9 cellular contexts compared by ENCODE assay signal in genomic region chr4:186037692-186038658, GRCh38. TPM values are rescaled to one million over a fixed set of nuclear protein-coding genes. Genes with fewer than 3 reads are reported as not detected.
DNase-seq lines count a peak whose midpoint lies in the region; ATAC-seq and TF ChIP-seq lines count a peak whose summit lies in the region.
"Had no signal": no experiment of that assay in that cellular context is flagged by ENCODE, and none has a peak within 500 bp of the region (broad histone marks: within the 10 kb centered on the region; RNA-seq: fewer than 3 reads in every experiment).

No MANE protein-coding gene starts in this region.

- intact Hi-C loops in sciatic nerve (cut with DNase I): loop anchor here (5.0 kb wide), 1 partner anchor 396 kb away; no protein-coding TSS in a partner anchor

- DNase-seq in BJ (ENCODE audit: low read depth) (peak; percentile 48), GM13976 (ENCODE audit: low spot score) (peak; percentile 66), NCI-H345 (lab: John Stamatoyannopoulos, UW) (peak; percentile 55), astrocyte of the cerebellum (ENCODE audit: low read depth) (peak; percentile 79), hepatic stellate cell (ENCODE audit: low spot score) (peak; percentile 53), sciatic nerve (ENCODE audit: low spot score) (no peak)
- DNase-seq in activated CD8-positive, alpha-beta memory T cell treated with anti-CD3 and anti-CD28 coated beads, Interleukin-2, amount 50 U/mL, for 4 hours: no peak

- H3K4me3 ChIP-seq in BJ (ENCODE audit: low read depth, low read length) (no peak overlapping the region), astrocyte of the cerebellum (ENCODE audit: low read depth, low read length) (no peak overlapping the region)
- H3K4me3 ChIP-seq: SJSA1 had no signal

- POLR2A ChIA-PET in BJ (lab: Charles Lee): no interaction called here

- no peaks in the 10 kb centered on the region for H3K36me3 ChIP-seq in BJ (ENCODE audit: control insufficient read depth, insufficient read depth, low read length)
- H3K36me3 ChIP-seq: SJSA1 had no signal

- TF ChIP-seq CTCF in BJ (IDR thresholded peaks at IDR 0.05; ENCODE audit: insufficient read depth, low read depth, low read length): peak; percentile 69
- peak; percentile 74 for TF ChIP-seq CTCF in GM13976 (IDR thresholded peaks at IDR 0.05; ENCODE audit: borderline replicate concordance, control extremely low read depth, extremely low read depth, insufficient read depth, missing control alignments)
- peak; percentile 62 for TF ChIP-seq CTCF in astrocyte of the cerebellum (IDR thresholded peaks at IDR 0.05; ENCODE audit: low read depth, low read length, missing control alignments)

- CTCF ChIA-PET in BJ (lab: Yijun Ruan, JAX): interaction anchor here (0.6 to 5.5 kb wide), 36 partner anchors 8 to 1001 kb away, joined by 3 to 62 read pairs (median 3); partner anchors contain the start of genes TLR3 and UFSP2

- ATAC-seq in HG03064 (IDR thresholded peaks at IDR 0.05; ENCODE audit: low read depth, unreplicated experiment) (peak; percentile 81), sciatic nerve (peak; percentile 95)

- H3K27me3 ChIP-seq in BJ (ENCODE audit: control insufficient read depth, insufficient read depth, low read length): peaks cover 5% of the 10 kb centered on the region; the same call in 1 of the 2 replicates

- in situ Hi-C loops in GM13976 (cut with MboI; ENCODE audit: low sequenced_read_pairs, unreplicated experiment) (no loop called here), astrocyte of the cerebellum (cut with HindIII; ENCODE audit: low sequenced_read_pairs) (loop anchor here (25.0 kb wide), 1 partner anchor 851 kb away; no protein-coding TSS in a partner anchor)

RNA-seq across cellular contexts. Expression of gene TLR3, which starts 31.0 kb away (rescaled TPM):
- 0.44 and 0.98 TPM in 2 replicates for polyA plus RNA-seq in BJ (2011; rRNA removed)
- polyA minus RNA-seq in BJ (2011; rRNA and poly(A)+ RNA removed): 0.33 and 0.77 TPM in 2 replicates
- 15.2 TPM for total RNA-seq in sciatic nerve

Comparison
In these comparisons a context has a peak if more than half of its experiments do, and no peak if none do; other contexts are left out.
1. DNase-seq: peak in BJ (single experiment), GM13976 (single experiment), NCI-H345 (single experiment), astrocyte of the cerebellum (single experiment) and hepatic stellate cell (single experiment); none in sciatic nerve (single experiment) and activated CD8-positive, alpha-beta memory T cell treated with anti-CD3 and anti-CD28 coated beads, Interleukin-2, amount 50 U/mL, for 4 hours (single experiment).
2. Peak in every context shown above with its lines, with median percentiles within 50 percentile points of each other: CTCF ChIP-seq.